1 cellular context compared by ENCODE assay signal in the genomic region with DNA sequence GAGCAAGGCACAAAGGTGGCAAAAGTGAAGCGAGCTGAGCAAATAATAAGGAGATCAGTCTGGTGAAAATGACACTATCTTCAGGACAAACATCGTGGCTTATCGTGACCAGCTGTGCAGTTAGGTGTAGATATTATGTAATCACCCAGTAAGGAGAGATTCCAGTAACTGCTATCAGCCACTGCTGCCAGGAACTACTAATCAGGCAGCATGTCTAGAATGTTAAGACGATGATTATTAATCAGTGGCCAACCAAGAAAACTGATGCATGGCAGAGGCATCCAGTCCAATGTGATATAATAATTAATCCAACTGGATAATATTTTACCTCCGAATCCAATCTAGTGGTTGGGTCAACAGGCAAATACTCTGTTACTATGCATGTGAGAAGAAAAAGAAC.
A peak's percentile ranks its signal among the peaks of the same experiment; 100 is the strongest.
TF ChIP-seq lines count a peak whose summit lies in the region.

No MANE protein-coding gene starts in this region.

TF ChIP-seq in SK-N-SH treated with all-trans-retinoic acid at 6 μM for 48 hours, 23 proteins besides CTCF, POLR2A, EP300 and RAD21 (continued from another document):
- TF ChIP-seq, protein P1, sequence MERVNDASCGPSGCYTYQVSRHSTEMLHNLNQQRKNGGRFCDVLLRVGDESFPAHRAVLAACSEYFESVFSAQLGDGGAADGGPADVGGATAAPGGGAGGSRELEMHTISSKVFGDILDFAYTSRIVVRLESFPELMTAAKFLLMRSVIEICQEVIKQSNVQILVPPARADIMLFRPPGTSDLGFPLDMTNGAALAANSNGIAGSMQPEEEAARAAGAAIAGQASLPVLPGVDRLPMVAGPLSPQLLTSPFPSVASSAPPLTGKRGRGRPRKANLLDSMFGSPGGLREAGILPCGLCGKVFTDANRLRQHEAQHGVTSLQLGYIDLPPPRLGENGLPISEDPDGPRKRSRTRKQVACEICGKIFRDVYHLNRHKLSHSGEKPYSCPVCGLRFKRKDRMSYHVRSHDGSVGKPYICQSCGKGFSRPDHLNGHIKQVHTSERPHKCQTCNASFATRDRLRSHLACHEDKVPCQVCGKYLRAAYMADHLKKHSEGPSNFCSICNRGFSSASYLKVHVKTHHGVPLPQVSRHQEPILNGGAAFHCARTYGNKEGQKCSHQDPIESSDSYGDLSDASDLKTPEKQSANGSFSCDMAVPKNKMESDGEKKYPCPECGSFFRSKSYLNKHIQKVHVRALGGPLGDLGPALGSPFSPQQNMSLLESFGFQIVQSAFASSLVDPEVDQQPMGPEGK (CRISPR knock-in tag; IDR thresholded peaks at IDR 0.05; ENCODE audit: borderline replicate concordance), result no peak
- TF ChIP-seq ZNF8 (CRISPR knock-in tag; IDR thresholded peaks at IDR 0.05) (no peak), SNAI2 (CRISPR knock-in tag; IDR thresholded peaks at IDR 0.05) (0 out of 2 replicates have a peak, but pooled peaks have one; percentile 18), GLIS3 (CRISPR knock-in tag; IDR thresholded peaks at IDR 0.05) (no peak), ESRRG (CRISPR knock-in tag; IDR thresholded peaks at IDR 0.05) (no peak), TCF4 (CRISPR knock-in tag; IDR thresholded peaks at IDR 0.05; ENCODE audit: borderline replicate concordance) (no peak), ARNTL (CRISPR knock-in tag; IDR thresholded peaks at IDR 0.05; ENCODE audit: borderline replicate concordance, low read depth) (no peak), TOX (CRISPR knock-in tag; IDR thresholded peaks at IDR 0.05; ENCODE audit: borderline replicate concordance) (no peak), ZC3H10 (CRISPR knock-in tag; IDR thresholded peaks at IDR 0.05) (no peak), ZFP3 (CRISPR knock-in tag; IDR thresholded peaks at IDR 0.05) (no peak), CSDC2 (CRISPR knock-in tag; IDR thresholded peaks at IDR 0.05) (peak; percentile 34; the same call in 1 of the 2 replicates), RARB (CRISPR knock-in tag; IDR thresholded peaks at IDR 0.05) (no peak), ZFP30 (CRISPR knock-in tag; IDR thresholded peaks at IDR 0.05) (no peak)
- TF ChIP-seq, protein P2, sequence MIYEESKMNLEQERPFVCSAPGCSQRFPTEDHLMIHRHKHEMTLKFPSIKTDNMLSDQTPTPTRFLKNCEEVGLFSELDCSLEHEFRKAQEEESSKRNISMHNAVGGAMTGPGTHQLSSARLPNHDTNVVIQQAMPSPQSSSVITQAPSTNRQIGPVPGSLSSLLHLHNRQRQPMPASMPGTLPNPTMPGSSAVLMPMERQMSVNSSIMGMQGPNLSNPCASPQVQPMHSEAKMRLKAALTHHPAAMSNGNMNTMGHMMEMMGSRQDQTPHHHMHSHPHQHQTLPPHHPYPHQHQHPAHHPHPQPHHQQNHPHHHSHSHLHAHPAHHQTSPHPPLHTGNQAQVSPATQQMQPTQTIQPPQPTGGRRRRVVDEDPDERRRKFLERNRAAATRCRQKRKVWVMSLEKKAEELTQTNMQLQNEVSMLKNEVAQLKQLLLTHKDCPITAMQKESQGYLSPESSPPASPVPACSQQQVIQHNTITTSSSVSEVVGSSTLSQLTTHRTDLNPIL (CRISPR knock-in tag; IDR thresholded peaks at IDR 0.05; ENCODE audit: low read depth), result no peak
